In the genomic region with DNA sequence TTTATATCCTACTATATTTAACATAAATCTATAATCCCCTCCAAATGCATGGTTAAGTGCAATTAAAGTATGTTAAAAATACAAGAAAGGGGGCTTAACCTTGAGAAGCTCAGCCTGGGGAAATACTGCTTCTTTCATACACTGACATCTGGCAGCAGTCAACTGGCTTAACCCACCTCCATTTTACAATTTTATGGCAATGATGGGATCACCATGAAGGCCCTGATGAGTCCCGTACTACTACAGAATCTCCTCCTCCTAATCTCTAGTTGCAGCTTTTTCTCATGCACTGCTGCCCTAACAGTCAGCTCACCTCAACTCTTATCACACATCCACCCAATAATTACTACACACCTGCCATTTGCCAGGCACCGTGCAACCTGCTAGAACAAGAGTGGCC, we compare ENCODE assay signal across 26 cellular contexts. TPM values are rescaled to one million over a fixed set of nuclear protein-coding genes. Genes with fewer than 3 reads are reported as not detected.
DNase-seq lines count a peak whose midpoint lies in the region; ATAC-seq, FAIRE-seq and TF ChIP-seq lines count a peak whose summit lies in the region.
"Had no signal": no experiment of that assay in that cellular context is flagged by ENCODE, and none has a peak within 500 bp of the region (broad histone marks: within the 10 kb centered on the region; RNA-seq: fewer than 3 reads in every experiment).

No MANE protein-coding gene starts in this region.

- H3K9ac ChIP-seq in Karpas-422 (ENCODE audit: low read length), result peak overlapping the region; percentile 63

- peak overlapping the region; percentile 33 for H3K27ac Mint-ChIP-seq in nephron progenitor cell
- H3K27ac Mint-ChIP-seq: CD8-positive, alpha-beta T cell; natural killer cell treated with Interleukin-12 subunit alpha and Interleukin-12 subunit beta and Interleukin-15 and Interleukin-18, amount 100 ng/mL, for 72 hours; stimulated activated naive CD8-positive, alpha-beta T cell treated with anti-CD3 and anti-CD28 coated beads, Interleukin-15, amount 100 ng/mL, for 72 hours had no signal

- H3K27me3 Mint-ChIP-seq in nephron progenitor cell (ENCODE audit: low read depth, poor library complexity), result no peaks in the 10 kb centered on the region
- H3K27me3 Mint-ChIP-seq: natural killer cell treated with Interleukin-12 subunit alpha and Interleukin-12 subunit beta and Interleukin-15 and Interleukin-18, amount 100 ng/mL, for 72 hours had no signal

- POLR2A ChIA-PET in Panc1 (lab: Charles Lee), result no interaction called here

- DNase-seq in D721Med (ENCODE audit: insufficient read length, low spot score), result no peak
- DNase-seq in Karpas-422, result peak; percentile 61
- no peak for DNase-seq in Panc1 (ENCODE audit: low read depth, low spot score)
- DNase-seq in nephron progenitor cell, result no peak
- DNase-seq in psoas muscle, result no peak
- DNase-seq in esophagus muscularis mucosa (ENCODE audit: extremely low spot score), result no peak
- DNase-seq: activated CD4-positive, alpha-beta T cell treated with anti-CD3 and anti-CD28 coated beads for 1 hour; activated naive CD4-positive, alpha-beta T cell treated with anti-CD3 and anti-CD28 coated beads, Interleukin-2, amount 50 U/mL, for 16 hours; activated T-cell treated with anti-CD3 and anti-CD28 coated beads, Interleukin-2, amount 50 U/mL, for 48 hours; CD8-positive, alpha-beta T cell; cerebellar nuclear complex; DMS79 treated with DMSO at 0.1 percent for 48 hours; effector CD8-positive, alpha-beta T cell; esophagus squamous epithelium; HCEC 1CT; left cardiac atrium; NCI-H1436 treated with DMSO at 0.1 percent for 48 hours; stimulated activated CD4-positive, alpha-beta T cell treated with anti-CD3 and anti-CD28 coated beads, Interleukin-2, amount 100 ng/mL, for 48 hours; stimulated activated naive CD8-positive, alpha-beta T cell treated with anti-CD3 and anti-CD28 coated beads, Interleukin-15, amount 100 ng/mL, for 72 hours; transverse colon had no signal

- WGBS in psoas muscle, 3 donors, result 88 to 97% (median 90%) methylated on average over 2 of the region's 2 CpGs
- 80% methylated on average over 2 of the region's 2 CpGs for WGBS in esophagus muscularis mucosa

- H3K27ac ChIP-seq in Karpas-422 (ENCODE audit: low read length), result peak overlapping the region; percentile 95
- H3K27ac ChIP-seq in Panc1 (ENCODE audit: low read length), result peak overlapping the region; percentile 86
- H3K27ac ChIP-seq in psoas muscle, result no peak overlapping the region
- H3K27ac ChIP-seq in esophagus muscularis mucosa (replicated peaks in 1 of 4), result no peak overlapping the region
- H3K27ac ChIP-seq: ascending aorta had no signal

- no peaks in the 10 kb centered on the region for H3K9me3 Mint-ChIP-seq in nephron progenitor cell
- H3K9me3 Mint-ChIP-seq: CD8-positive, alpha-beta T cell; natural killer cell treated with Interleukin-12 subunit alpha and Interleukin-12 subunit beta and Interleukin-15 and Interleukin-18, amount 100 ng/mL, for 72 hours; stimulated activated naive CD8-positive, alpha-beta T cell treated with anti-CD3 and anti-CD28 coated beads, Interleukin-15, amount 100 ng/mL, for 72 hours had no signal

- H3K36me3 ChIP-seq in Karpas-422 (ENCODE audit: insufficient read depth, low read length) (no peaks in the 10 kb centered on the region), Panc1 (ENCODE audit: control insufficient read depth, insufficient read depth, low read length) (no peaks in the 10 kb centered on the region), psoas muscle (ENCODE audit: insufficient read depth in 1 of 2, low read depth in 1 of 2) (no peaks in the 10 kb centered on the region), esophagus muscularis mucosa (no peaks in the 10 kb centered on the region)
- H3K36me3 ChIP-seq: ascending aorta, esophagus squamous epithelium, transverse colon had no signal

- TF ChIP-seq CTCF in D721Med (IDR thresholded peaks at IDR 0.05; ENCODE audit: insufficient read depth, missing control alignments) (no peak), Panc1 (IDR thresholded peaks at IDR 0.05) (no peak), nephron progenitor cell (IDR thresholded peaks at IDR 0.05) (no peak), psoas muscle (IDR thresholded peaks at IDR 0.05) (no peak), esophagus muscularis mucosa (IDR thresholded peaks at IDR 0.05) (no peak)

- H2AFZ ChIP-seq in Karpas-422 (ENCODE audit: low read length), result 0 out of 2 replicates have a peak overlapping the region, but pooled peaks have one; percentile 9

- FAIRE-seq in D721Med (lab: Jason Lieb, UNC), result peak; percentile 56

- no peaks in the 10 kb centered on the region for H3K9me2 ChIP-seq in Karpas-422 (replicated peaks; ENCODE audit: insufficient read depth, low read length)

- H3K27me3 ChIP-seq in Karpas-422 (ENCODE audit: low read length) (no peaks in the 10 kb centered on the region), Panc1 (ENCODE audit: control insufficient read depth, insufficient read depth, low read length) (no peaks in the 10 kb centered on the region), psoas muscle (ENCODE audit: insufficient read depth in 3 of 3, low read length in 2 of 3) (no peaks in the 10 kb centered on the region), esophagus muscularis mucosa (no peaks in the 10 kb centered on the region)
- H3K27me3 ChIP-seq: ascending aorta, esophagus squamous epithelium, transverse colon had no signal

- H3K4me1 Mint-ChIP-seq in nephron progenitor cell, result peaks cover 100% of the 10 kb centered on the region
- H3K4me1 Mint-ChIP-seq: stimulated activated naive CD8-positive, alpha-beta T cell treated with anti-CD3 and anti-CD28 coated beads, Interleukin-15, amount 100 ng/mL, for 72 hours had no signal

- H3K4me3 ChIP-seq in Karpas-422 (ENCODE audit: low read length), result peak overlapping the region; percentile 56
- H3K4me3 ChIP-seq in Panc1 (ENCODE audit: low read depth in 2 of 2, low read length in 2 of 2), result no peak overlapping the region
- H3K4me3 ChIP-seq in psoas muscle, result no peak overlapping the region
- H3K4me3 ChIP-seq in esophagus muscularis mucosa, result no peak overlapping the region
- H3K4me3 ChIP-seq: ascending aorta, esophagus squamous epithelium, smooth muscle cell, transverse colon had no signal

- H3K36me3 Mint-ChIP-seq in nephron progenitor cell (ENCODE audit: low read depth), result peaks cover 10% of the 10 kb centered on the region
- H3K36me3 Mint-ChIP-seq: CD8-positive, alpha-beta T cell; natural killer cell treated with Interleukin-12 subunit alpha and Interleukin-12 subunit beta and Interleukin-15 and Interleukin-18, amount 100 ng/mL, for 72 hours had no signal

- H3K9me3 ChIP-seq in Karpas-422 (ENCODE audit: low read length) (no peaks in the 10 kb centered on the region), Panc1 (ENCODE audit: control insufficient read depth, insufficient read depth, low read depth, low read length) (no peaks in the 10 kb centered on the region), psoas muscle (no peaks in the 10 kb centered on the region), esophagus muscularis mucosa (no peaks in the 10 kb centered on the region)
- H3K9me3 ChIP-seq: ascending aorta, esophagus squamous epithelium, transverse colon had no signal

- BruUV-seq in Panc1 (replicated peaks; lab: Mats Ljungman, UMichigan), result no TSS peak

- peak overlapping the region; percentile 77 for H3K4me2 ChIP-seq in Karpas-422 (ENCODE audit: low read depth, low read length, poor library complexity, severe bottlenecking)
- H3K4me2 ChIP-seq: smooth muscle cell had no signal

- no peaks in the 10 kb centered on the region for H4K20me1 ChIP-seq in Karpas-422 (ENCODE audit: insufficient read depth, low read depth, low read length)

- peak overlapping the region; percentile 33 for H3K4me3 Mint-ChIP-seq in nephron progenitor cell
- H3K4me3 Mint-ChIP-seq: CD8-positive, alpha-beta T cell; natural killer cell treated with Interleukin-12 subunit alpha and Interleukin-12 subunit beta and Interleukin-15 and Interleukin-18, amount 100 ng/mL, for 72 hours; stimulated activated naive CD8-positive, alpha-beta T cell treated with anti-CD3 and anti-CD28 coated beads, Interleukin-15, amount 100 ng/mL, for 72 hours had no signal

- in situ Hi-C loops in Panc1 (cut with HindIII; ENCODE audit: low pct_unique_long_range_greater_than_20kb, low sequenced_read_pairs), result no loop called here

- no peak for ATAC-seq in Panc1
- no peak for ATAC-seq in psoas muscle
- ATAC-seq in GM19455 (IDR thresholded peaks at IDR 0.05; ENCODE audit: unreplicated experiment), result no peak
- ATAC-seq in HG03571 (IDR thresholded peaks at IDR 0.05; ENCODE audit: unreplicated experiment), result no peak
- ATAC-seq: CD8-positive, alpha-beta T cell; left cardiac atrium; natural killer cell treated with Interleukin-12 subunit alpha and Interleukin-12 subunit beta and Interleukin-15 and Interleukin-18, amount 100 ng/mL, for 72 hours; stimulated activated naive CD8-positive, alpha-beta T cell treated with anti-CD3 and anti-CD28 coated beads, Interleukin-15, amount 100 ng/mL, for 72 hours had no signal

- no peak for TF ChIP-seq POLR2A in esophagus muscularis mucosa (IDR thresholded peaks at IDR 0.05; ENCODE audit: low read depth)

- peaks cover 81% of the 10 kb centered on the region for H3K4me1 ChIP-seq in Karpas-422 (ENCODE audit: low read length)
- peaks cover 90% of the 10 kb centered on the region for H3K4me1 ChIP-seq in Panc1 (ENCODE audit: control insufficient read depth, insufficient read depth, low read length)
- peaks cover 49% of the 10 kb centered on the region for H3K4me1 ChIP-seq in psoas muscle
- peaks cover 70 to 97% (median 83%) of the 10 kb centered on the region in 4 donors for H3K4me1 ChIP-seq in esophagus muscularis mucosa
- H3K4me1 ChIP-seq: ascending aorta had no signal

- TF ChIP-seq EP300 in esophagus muscularis mucosa (IDR thresholded peaks at IDR 0.05), result no peak

- CTCF ChIA-PET in Panc1 (lab: Charles Lee), result no interaction called here

- intact Hi-C loops in Panc1 (cut with micrococcal nuclease; ENCODE audit: unreplicated experiment) (no loop called here), psoas muscle (cut with DNase I) (loop anchor here in 1 of 2 donors (5.0 kb wide), 1 partner anchor 37 kb away; no protein-coding TSS in a partner anchor), esophagus muscularis mucosa (cut with DNase I) (no loop called here)

- no peaks in the 10 kb centered on the region for H3K79me2 ChIP-seq in Karpas-422 (ENCODE audit: low read length)

RNA-seq across cellular contexts. Expression of a gene that starts 40.9 kb away (rescaled TPM):
- 12.1 and 12.8 TPM in 2 replicates for total RNA-seq in Karpas-422 (2014; rRNA removed; shearing (Covaris generic); ENCODE audit: low replicate concordance)
- total RNA-seq in Panc1 (2021; ENCODE audit: unreplicated experiment) (37.5 TPM), psoas muscle (10 to 100 TPM in 2 of 4 donors, 1 to 10 TPM in 2; 7.3 to 11.7 (median 10.3) TPM), esophagus muscularis mucosa (10 to 100 TPM; 26.6 to 33.4 (median 29.5) TPM)
- 22.8 TPM for polyA plus RNA-seq in Panc1 (2012; ENCODE audit: insufficient read length)
- 1 to 10 TPM; 1.6 to 9.8 (median 3.3) TPM for polyA plus RNA-seq in psoas muscle
- total RNA-seq: activated CD8-positive, alpha-beta memory T cell treated with anti-CD3 and anti-CD28 coated beads for 36 hours had no signal

Comparison
In these comparisons a context has a peak if more than half of its experiments do, and no peak if none do; other contexts are left out.
1. H3K27ac ChIP-seq: peak in Karpas-422 (single experiment) and Panc1 (single experiment); none in psoas muscle (single experiment) and esophagus muscularis mucosa (0 of 4).